In the genomic region with DNA sequence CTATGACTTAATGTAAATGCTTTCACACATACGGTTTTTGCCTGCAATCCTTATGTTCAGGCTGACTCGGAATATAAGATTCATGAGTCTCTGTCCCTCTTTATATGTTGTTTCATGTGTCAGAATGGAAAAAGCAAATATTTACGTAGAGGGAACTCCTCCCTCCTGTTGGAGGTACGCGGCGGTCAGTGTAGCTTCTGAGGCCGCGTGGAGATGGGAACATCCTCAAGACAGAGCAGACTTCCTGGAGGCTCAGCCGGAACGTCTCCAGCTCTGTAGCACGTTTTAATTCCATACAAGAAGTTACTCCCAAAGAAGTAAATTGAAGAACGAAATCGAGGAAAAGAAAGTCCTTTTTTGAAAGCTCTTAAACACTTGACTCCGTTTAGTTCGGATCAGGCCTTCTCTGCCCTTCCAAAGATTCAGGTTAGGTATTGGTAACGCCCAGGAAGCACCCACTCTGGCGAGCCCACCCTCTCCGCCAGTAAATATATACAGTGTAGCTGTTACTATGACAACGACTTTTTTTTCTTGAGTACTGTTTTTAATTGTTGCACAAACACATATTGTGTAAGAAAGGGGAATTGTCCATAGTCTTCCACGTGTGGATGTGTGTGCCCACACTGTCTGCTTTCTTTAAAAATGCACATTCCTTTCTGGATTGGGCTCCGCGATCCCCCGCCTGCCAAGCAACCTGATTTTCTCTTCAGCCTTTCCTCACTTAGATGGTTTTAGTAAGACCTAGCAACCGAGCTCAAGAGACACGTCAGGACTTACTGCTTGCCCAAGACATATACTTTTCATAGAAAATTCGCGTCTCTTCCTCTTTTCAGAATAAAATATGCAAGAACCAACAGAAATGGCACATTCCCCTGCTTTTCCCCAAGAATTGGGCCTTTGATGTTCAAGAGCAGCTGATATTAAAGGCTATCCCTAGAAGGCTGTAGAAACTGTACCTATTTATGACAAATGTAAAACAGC, we compare ENCODE assay signal across 13 cellular contexts.
"Had no signal": no experiment of that assay in that cellular context is flagged by ENCODE, and none has a peak within 500 bp of the region (broad histone marks: within the 10 kb centered on the region; RNA-seq: fewer than 3 reads in every experiment).

No MANE protein-coding gene starts in this region.

- DNase-seq: activated B cell treated with CpG ODN at 0.5 μM for 24 hours; activated CD4-positive, alpha-beta T cell treated with anti-CD3 and anti-CD28 coated beads, Interleukin-2, amount 10 ng/mL, durations not matched to agents 24 days and 14 days; activated naive CD4-positive, alpha-beta T cell treated with Interleukin-2 at 50 U/mL for 16 hours; cortex of kidney; effector memory CD4-positive, alpha-beta T cell; erythroblast; naive thymus-derived CD4-positive, alpha-beta T cell; stimulated activated CD4-positive, alpha-beta T cell treated with anti-CD3 and anti-CD28 coated beads, Interleukin-2, amount 100 ng/mL, for 24 hours; stimulated activated naive B cell treated with anti-CD40 and anti-IgM and Interleukin-4, amounts not matched to agents 10 μg/mL and 1 μg/mL and 100 μg/mL, for 72 hours; trophoblast cell had no signal

- H3K27me3 ChIP-seq: cardiac muscle cell, neutrophil, right lobe of liver had no signal

- H3K36me3 ChIP-seq: cardiac muscle cell, neutrophil, right lobe of liver had no signal

- H3K4me3 ChIP-seq: cardiac muscle cell, right lobe of liver had no signal

- ATAC-seq: naive thymus-derived CD4-positive, alpha-beta T cell; right lobe of liver; stimulated activated naive B cell treated with anti-CD40 and anti-IgM and Interleukin-4, amounts not matched to agents 10 μg/mL and 1 μg/mL and 100 μg/mL, for 72 hours had no signal

- H3K9me3 ChIP-seq: neutrophil, right lobe of liver had no signal

- H3K27ac ChIP-seq: cardiac muscle cell, neutrophil, right lobe of liver had no signal
